In genomic region chr4:37666625-37667071, GRCh38 we compare ENCODE assay signal across 8 cellular contexts. TPM values are rescaled to one million over a fixed set of nuclear protein-coding genes. Genes with fewer than 3 reads are reported as not detected.
A peak's percentile ranks its signal among the peaks of the same experiment; 100 is the strongest.
DNase-seq lines count a peak whose midpoint lies in the region; FAIRE-seq and TF ChIP-seq lines count a peak whose summit lies in the region.

No MANE protein-coding gene starts in this region.

- no peak overlapping the region for H3K4me3 ChIP-seq in GM12865 (ENCODE audit: low read depth, low read length)
- H3K4me3 ChIP-seq in kidney (ENCODE audit: low read length in 2 of 2), result no peak overlapping the region
- no peak overlapping the region for H3K4me3 ChIP-seq in thyroid gland (replicated peaks in 1 of 3)

- TF ChIP-seq CTCF in GM12865 (IDR thresholded peaks at IDR 0.05; ENCODE audit: insufficient read depth, low read depth, low read length, missing control alignments) (no peak), kidney (IDR thresholded peaks at IDR 0.05; ENCODE audit: borderline replicate concordance, extremely low read depth, insufficient read depth) (no peak), thyroid gland (IDR thresholded peaks at IDR 0.05) (no peak)

- H3K27ac ChIP-seq in KOPT-K1 (ENCODE audit: low read depth, low read length, poor library complexity, severe bottlenecking) (peak overlapping the region; percentile 39), kidney (ENCODE audit: low read depth in 2 of 2, low read length in 2 of 2) (peak overlapping the region; percentile 82 to 90), thyroid gland (peak overlapping the region; percentile 95 to 98 (median 97))

- no peaks in the 10 kb centered on the region for H3K36me3 ChIP-seq in KOPT-K1 (ENCODE audit: insufficient read depth, low read length)
- no peaks in the 10 kb centered on the region for H3K36me3 ChIP-seq in kidney (ENCODE audit: control insufficient read depth in 1 of 2, insufficient read depth in 2 of 2, low read length in 2 of 2)
- no peaks in the 10 kb centered on the region for H3K36me3 ChIP-seq in thyroid gland

- no peaks in the 10 kb centered on the region for H3K27me3 ChIP-seq in thyroid gland

- FAIRE-seq in kidney (lab: Jason Lieb, UNC), result no peak

- 72 to 77% methylated on average over 6 of the region's 6 CpGs for WGBS in thyroid gland, 2 donors

- H3K9me3 ChIP-seq in KOPT-K1 (ENCODE audit: insufficient read depth, low read length, poor library complexity, severe bottlenecking) (no peaks in the 10 kb centered on the region), kidney (ENCODE audit: control insufficient read depth in 1 of 2, low read length in 2 of 2) (no peaks in the 10 kb centered on the region), thyroid gland (no peaks in the 10 kb centered on the region)

- H3K9ac ChIP-seq in kidney (ENCODE audit: low read length in 2 of 2), result peak overlapping the region in 1 of 2 donors; percentile 14

- DNase-seq in GM12865 (ENCODE audit: low read depth) (peak; percentile 37), amniotic stem cell (lab: John Stamatoyannopoulos, UW) (peak; percentile 35), kidney (peak; percentile 79), thyroid gland (peak in 1 of 2 donors; percentile 49), NCI-H2107 treated with DMSO at 0.1 percent for 48 hours (lab: John Stamatoyannopoulos, UW; ENCODE audit: unreplicated experiment) (no peak), NCI-H2081 treated with DMSO at 0.1 percent for 48 hours (lab: John Stamatoyannopoulos, UW) (no peak), erythroblast (lab: John Stamatoyannopoulos, UW) (no peak)

- intact Hi-C loops in kidney (cut with DNase I) (no loop called here), thyroid gland (cut with DNase I) (no loop called here)

- H3K4me1 ChIP-seq in kidney (ENCODE audit: control insufficient read depth in 1 of 2, insufficient read depth in 1 of 2, low read depth in 1 of 2, low read length in 2 of 2), result peaks cover 29 to 36% of the 10 kb centered on the region in 2 donors
- peaks cover 69 to 86% of the 10 kb centered on the region in 2 donors for H3K4me1 ChIP-seq in thyroid gland

- TF ChIP-seq POLR2A in thyroid gland (IDR thresholded peaks at IDR 0.05), result peak in 1 of 2 donors; percentile 11
- no peak for TF ChIP-seq POLR2A in erythroblast (IDR thresholded peaks at IDR 0.05; ENCODE audit: low read length)

RNA-seq across cellular contexts. Expression of gene RELL1, which starts 19.5 kb away (rescaled TPM):
- total RNA-seq in kidney (38.4 TPM), thyroid gland (100 to 1,000 TPM; 105 to 123 (median 116) TPM)
- polyA plus RNA-seq in kidney (ENCODE audit: insufficient read depth, low read depth, low replicate concordance), result 1.4 TPM

Comparison
In these comparisons a context has a peak if more than half of its experiments do, and no peak if none do; other contexts are left out.
1. DNase-seq: peak in GM12865 (single experiment), amniotic stem cell (single experiment) and kidney (single experiment); none in NCI-H2107 treated with DMSO at 0.1 percent for 48 hours (single experiment), NCI-H2081 treated with DMSO at 0.1 percent for 48 hours (single experiment) and erythroblast (0 of 2).
2. H3K27ac ChIP-seq: peak in every context shown above with its lines; median percentile 97 in thyroid gland; 86 in kidney; 39 in KOPT-K1.